Comparison of ENCODE assay signal across 9 cellular contexts in the genomic region with DNA sequence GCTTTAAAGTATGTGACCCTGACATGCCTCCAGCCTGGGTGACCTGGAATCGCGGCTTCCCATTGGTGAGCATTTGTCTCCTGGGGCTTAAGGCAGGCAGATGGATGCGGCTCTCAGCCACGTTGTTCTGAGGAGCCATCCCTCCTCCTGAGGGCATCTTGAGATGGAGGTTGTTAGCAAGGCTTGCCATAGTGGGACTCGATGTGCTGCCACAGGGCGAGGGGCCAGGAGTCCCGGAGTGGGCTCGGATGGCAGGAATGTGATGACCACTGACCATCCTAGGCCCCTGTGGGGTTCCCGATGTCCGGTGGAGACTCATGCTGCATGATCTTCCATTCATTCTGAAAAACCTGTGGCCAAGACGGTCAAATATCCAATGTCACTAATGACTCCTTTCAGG.
"Had no signal": no experiment of that assay in that cellular context is flagged by ENCODE, and none has a peak within 500 bp of the region (broad histone marks: within the 10 kb centered on the region; RNA-seq: fewer than 3 reads in every experiment).

No MANE protein-coding gene starts in this region.

- H3K4me3 Mint-ChIP-seq: GM23338, H9, HFFc6 had no signal

- H3K27ac Mint-ChIP-seq: GM23338, H9 had no signal

- H3K9me3 Mint-ChIP-seq: GM23338, H9, HFFc6 had no signal

- H3K27ac ChIP-seq: GM23248 had no signal

- ATAC-seq: GM23338, HCT116 had no signal

- DNase-seq: GM23248, GOT3, H7, H9, HCEC 1CT, HFFc6 had no signal

- H3K9ac ChIP-seq: GM23248 had no signal

- H3K9me3 ChIP-seq: HAP-1 had no signal

- H3K4me2 ChIP-seq: GM23338 had no signal

- H2AFZ ChIP-seq: GM23248, GM23338 had no signal

- H3K4me3 ChIP-seq: GM23248, GM23338, HAP-1 had no signal

- H3K4me1 Mint-ChIP-seq: GM23338, H9 had no signal

- H3K36me3 ChIP-seq: HAP-1 had no signal
